In genomic region chr4:105194328-105195231, GRCh38 we compare ENCODE assay signal across 1 cellular context.
TF ChIP-seq lines count a peak whose summit lies in the region.

No MANE protein-coding gene starts in this region.

TF ChIP-seq in WTC11, 78 proteins besides CTCF, POLR2A, EP300 and RAD21 (continued from another document):
- no peak for TF ChIP-seq ZNF281 (CRISPR knock-in tag; IDR thresholded peaks at IDR 0.05)
- TF ChIP-seq CREB1 (CRISPR knock-in tag; IDR thresholded peaks at IDR 0.05), result no peak
- no peak for TF ChIP-seq CBFB (CRISPR knock-in tag; IDR thresholded peaks at IDR 0.05; ENCODE audit: low read depth)
- TF ChIP-seq EMX1 (CRISPR knock-in tag; IDR thresholded peaks at IDR 0.05), result no peak
- TF ChIP-seq TEAD1 (CRISPR knock-in tag; IDR thresholded peaks at IDR 0.05), result no peak
- TF ChIP-seq ZNF416 (CRISPR knock-in tag; IDR thresholded peaks at IDR 0.05), result no peak
- TF ChIP-seq SMAD3 (CRISPR knock-in tag; IDR thresholded peaks at IDR 0.05; ENCODE audit: borderline replicate concordance), result no peak
TF ChIP-seq in WTC11: peak in this region for 0.
